8 cellular contexts compared by ENCODE assay signal in the genomic region with DNA sequence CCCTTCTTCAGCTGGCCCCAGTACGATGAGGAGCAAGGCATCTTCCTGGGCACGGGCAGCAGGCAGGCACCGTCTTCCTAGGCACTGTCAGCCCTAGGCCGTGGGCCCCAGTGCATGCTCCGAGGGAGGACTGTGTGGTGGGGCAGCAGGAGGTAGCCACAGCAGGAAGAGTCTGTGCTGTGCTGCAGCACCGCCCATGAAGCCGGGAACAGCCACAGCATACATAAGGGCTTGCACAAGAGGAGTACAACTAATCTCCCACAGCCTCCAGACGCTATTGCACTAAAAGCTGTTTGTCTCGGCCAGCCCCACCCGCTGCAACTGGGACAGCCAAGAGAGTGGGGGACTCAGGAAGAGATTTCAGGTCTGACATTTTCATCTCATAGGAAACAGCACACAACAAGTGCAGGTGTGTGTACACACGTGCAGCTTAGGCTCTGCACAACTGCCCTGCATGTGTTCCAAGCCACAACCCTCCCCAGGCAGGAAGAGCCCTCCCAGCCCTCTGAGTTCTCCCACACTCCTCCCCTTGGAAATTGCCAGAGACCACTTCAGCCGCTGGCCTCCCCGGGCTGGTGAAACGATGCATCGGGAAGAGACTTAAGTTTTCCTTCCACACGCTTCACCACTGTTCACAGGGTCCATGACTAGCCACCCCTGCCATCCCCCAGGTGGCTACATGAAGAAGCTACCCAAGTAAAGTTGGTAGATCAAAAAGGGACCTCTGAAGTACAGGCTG.
DNase-seq lines count a peak whose midpoint lies in the region; ATAC-seq and TF ChIP-seq lines count a peak whose summit lies in the region.
"Had no signal": no experiment of that assay in that cellular context is flagged by ENCODE, and none has a peak within 500 bp of the region (broad histone marks: within the 10 kb centered on the region; RNA-seq: fewer than 3 reads in every experiment).

No MANE protein-coding gene starts in this region.

- TF ChIP-seq POLR2A in Peyer's patch (IDR thresholded peaks at IDR 0.05) = no peak

- intact Hi-C loops in dorsolateral prefrontal cortex (cut with DNase I) (no loop called here), lower lobe of right lung (cut with DNase I) (no loop called here), tibial artery (cut with DNase I; ENCODE audit: low total_unique reads) (loop anchor here (10.0 kb wide), 1 partner anchor 142 kb away; no protein-coding TSS in a partner anchor)

- DNase-seq in Peyer's patch (peak in 1 of 3 donors; percentile 67), dorsolateral prefrontal cortex (peak in 1 of 10 donors; percentile 31), lower lobe of right lung (no peak), tibial artery (peak; percentile 85 to 86), SHP77 (lab: John Stamatoyannopoulos, UW) (no peak), NCI-H146 (lab: John Stamatoyannopoulos, UW) (no peak)
- DNase-seq in activated CD4-positive, alpha-beta T cell treated with anti-CD3 and anti-CD28 coated beads for 1 hour = no peak
- DNase-seq: NCI-H1694 had no signal

- no peaks in the 10 kb centered on the region for H3K27me3 ChIP-seq in Peyer's patch
- H3K27me3 ChIP-seq in dorsolateral prefrontal cortex = no peaks in the 10 kb centered on the region
- H3K27me3 ChIP-seq in lower lobe of right lung (ENCODE audit: low read depth) = no peaks in the 10 kb centered on the region
- no peaks in the 10 kb centered on the region for H3K27me3 ChIP-seq in tibial artery

- H3K9me3 ChIP-seq in Peyer's patch (no peaks in the 10 kb centered on the region), lower lobe of right lung (no peaks in the 10 kb centered on the region), tibial artery (no peaks in the 10 kb centered on the region)

- H3K4me1 ChIP-seq in Peyer's patch = peaks cover 0 to 18% (median 5%) of the 10 kb centered on the region in 4 donors
- peaks cover 49% of the 10 kb centered on the region for H3K4me1 ChIP-seq in lower lobe of right lung
- peaks cover 2 to 58% (median 48%) of the 10 kb centered on the region in 4 donors for H3K4me1 ChIP-seq in tibial artery

- H3K27ac ChIP-seq in Peyer's patch = peak overlapping the region; percentile 53 to 83 (median 72)
- H3K27ac ChIP-seq in dorsolateral prefrontal cortex = peak overlapping the region in 56 of 59 donors; percentile 2 to 87 (median 63)
- peak overlapping the region; percentile 77 for H3K27ac ChIP-seq in lower lobe of right lung
- H3K27ac ChIP-seq in tibial artery = peak overlapping the region; percentile 41 to 74

- H3K4me3 ChIP-seq in Peyer's patch (no peak overlapping the region), dorsolateral prefrontal cortex (peak overlapping the region in 2 of 59 donors; percentile 6 to 16), lower lobe of right lung (no peak overlapping the region), tibial artery (peak overlapping the region in 1 of 2 donors; percentile 1)

- H3K36me3 ChIP-seq in Peyer's patch (no peaks in the 10 kb centered on the region), lower lobe of right lung (no peaks in the 10 kb centered on the region), tibial artery (no peaks in the 10 kb centered on the region)

- TF ChIP-seq CTCF in Peyer's patch (IDR thresholded peaks at IDR 0.05) (no peak), dorsolateral prefrontal cortex (IDR thresholded peaks at IDR 0.05 in 54 of 56, conservative IDR thresholded peaks at IDR 0.05 in 2 of 56; ENCODE audit: low read depth in 1 of 56, partially characterized antibody in 56 of 56) (peak in 1 of 56 donors; percentile 17), lower lobe of right lung (IDR thresholded peaks at IDR 0.05) (no peak), tibial artery (IDR thresholded peaks at IDR 0.05) (no peak)

- ATAC-seq in lower lobe of right lung = peak; percentile 51 to 73

Comparison
In these comparisons a context has a peak if more than half of its experiments do, and no peak if none do; other contexts are left out.
1. DNase-seq: peak in tibial artery (2 of 2); none in lower lobe of right lung (single experiment), activated CD4-positive, alpha-beta T cell treated with anti-CD3 and anti-CD28 coated beads for 1 hour (single experiment), SHP77 (0 of 2) and NCI-H146 (single experiment).
2. Peak in every context shown above with its lines, with median percentiles within 50 percentile points of each other: H3K27ac ChIP-seq.